Comparison of ENCODE assay signal across 4 cellular contexts in genomic region chr14:24648361-24648760, GRCh38. TPM values are rescaled to one million over a fixed set of nuclear protein-coding genes. Genes with fewer than 3 reads are reported as not detected.
"Had no signal": no experiment of that assay in that cellular context is flagged by ENCODE, and none has a peak within 500 bp of the region (broad histone marks: within the 10 kb centered on the region; RNA-seq: fewer than 3 reads in every experiment).

No MANE protein-coding gene starts in this region.

RNA-seq across cellular contexts. Expression of gene GZMB, which starts 14.4 kb away (rescaled TPM):
- total RNA-seq: HT-29, HT1080, IMR-90 had no signal
- polyA plus RNA-seq: IMR-90 had no signal

RNA-seq across cellular contexts. Expression of gene GZMH, which starts 38.9 kb away (rescaled TPM):
- total RNA-seq: HT-29, HT1080, IMR-90, K562 had no signal
- polyA plus RNA-seq: IMR-90, K562 had no signal
